In genomic region chr12:57222286-57223190, GRCh38 we compare ENCODE assay signal across 13 cellular contexts. TPM values are rescaled to one million over a fixed set of nuclear protein-coding genes. Genes with fewer than 3 reads are reported as not detected.
"Had no signal": no experiment of that assay in that cellular context is flagged by ENCODE, and none has a peak within 500 bp of the region (broad histone marks: within the 10 kb centered on the region; RNA-seq: fewer than 3 reads in every experiment).

No MANE protein-coding gene starts in this region.

- ATAC-seq: heart right ventricle, left ventricle myocardium superior, right cardiac atrium had no signal

- H3K27ac ChIP-seq: cardiac muscle cell, heart right ventricle, neutrophil, transverse colon had no signal

- H3K4me3 ChIP-seq: cardiac muscle cell, heart right ventricle, smooth muscle cell, transverse colon had no signal

- H3K9me3 Mint-ChIP-seq: activated T-cell treated with anti-CD3 and anti-CD28 coated beads, Interleukin-2, amount 50 U/mL, for 4 hours had no signal

- H3K4me3 Mint-ChIP-seq: activated T-cell treated with anti-CD3 and anti-CD28 coated beads, Interleukin-2, amount 50 U/mL, for 4 hours had no signal

- DNase-seq: activated CD4-positive, alpha-beta T cell treated with anti-CD3 and anti-CD28 coated beads, Interleukin-2, amount 50 U/mL, for 4 hours; activated effector memory CD4-positive, alpha-beta T cell treated with anti-CD3 and anti-CD28 coated beads, Interleukin-2, amount 50 U/mL, for 16 hours; activated T-cell treated with anti-CD3 and anti-CD28 coated beads, Interleukin-2, amount 50 U/mL, for 4 hours; heart right ventricle; left ventricle myocardium superior; mesenchymal stem cell; posterior cingulate gyrus; right cardiac atrium; transverse colon had no signal

- H3K4me2 ChIP-seq: smooth muscle cell had no signal

- H3K9me3 ChIP-seq: heart right ventricle, neutrophil, transverse colon had no signal

- H3K36me3 ChIP-seq: cardiac muscle cell, heart right ventricle, neutrophil, transverse colon had no signal

RNA-seq across cellular contexts. Expression of gene NXPH4, which starts 5.9 kb away (rescaled TPM):
- total RNA-seq: subcutaneous adipose tissue, transverse colon had no signal
